Comparison of ENCODE assay signal across 23 cellular contexts in genomic region chr12:128205145-128205544, GRCh38.
DNase-seq lines count a peak whose midpoint lies in the region; ATAC-seq, FAIRE-seq and TF ChIP-seq lines count a peak whose summit lies in the region.
"Had no signal": no experiment of that assay in that cellular context is flagged by ENCODE, and none has a peak within 500 bp of the region (broad histone marks: within the 10 kb centered on the region; RNA-seq: fewer than 3 reads in every experiment).

No MANE protein-coding gene starts in this region.

- H4K5ac ChIP-seq in IMR-90 (ENCODE audit: low read depth, low read length) = no peak overlapping the region

- H3K9me3 ChIP-seq in HepG2 (ENCODE audit: low read length) = peaks cover 36% of the 10 kb centered on the region
- H3K9me3 ChIP-seq in right lobe of liver = no peaks in the 10 kb centered on the region
- H3K9me3 ChIP-seq in IMR-90 (ENCODE audit: control insufficient read depth, insufficient read depth, low read length) = peaks cover 26% of the 10 kb centered on the region

- no peak overlapping the region for H3K23ac ChIP-seq in IMR-90 (ENCODE audit: low read depth, low read length)

- TF ChIP-seq EP300 in HepG2 (IDR thresholded peaks at IDR 0.05; ENCODE audit: low read depth in 2 of 2, low read length in 2 of 2) (no peak), HepG2 (CRISPR knock-in tag; IDR thresholded peaks at IDR 0.05; ENCODE audit: borderline replicate concordance) (no peak)

- H2BK15ac ChIP-seq in IMR-90 (ENCODE audit: low read depth, low read length) = no peak overlapping the region

- H3K18ac ChIP-seq in IMR-90 (ENCODE audit: low read depth, low read length) = no peak overlapping the region

- peak overlapping the region; percentile 2 for H2BK5ac ChIP-seq in IMR-90 (ENCODE audit: low read depth, low read length, poor library complexity, severe bottlenecking)

- no peak for TF ChIP-seq CTCF in HepG2 (CRISPR knock-in tag; IDR thresholded peaks at IDR 0.05)
- TF ChIP-seq CTCF in right lobe of liver (IDR thresholded peaks at IDR 0.05) = no peak
- TF ChIP-seq CTCF in IMR-90 (conservative IDR thresholded peaks at IDR 0.05; ENCODE audit: low read depth, low read length) = no peak
- no peak for TF ChIP-seq CTCF in endothelial cell (IDR thresholded peaks at IDR 0.05; ENCODE audit: unreplicated experiment)

- H3K4me2 ChIP-seq in HepG2 (ENCODE audit: low read depth, low read length) (no peak overlapping the region), IMR-90 (ENCODE audit: low read depth, low read length) (no peak overlapping the region)
- H3K4me2 ChIP-seq: BLaER1, GM23338 had no signal

- no peak overlapping the region for H2BK120ac ChIP-seq in IMR-90 (ENCODE audit: low read depth, low read length)

- no TSS peak for BruUV-seq in HepG2 (replicated peaks; lab: Mats Ljungman, UMichigan)
- no TSS peak for BruUV-seq in IMR-90 (replicated peaks; lab: Mats Ljungman, UMichigan)

- H3K27me3 Mint-ChIP-seq in endothelial cell (ENCODE audit: unreplicated experiment) = peaks cover 2% of the 10 kb centered on the region
- H3K27me3 Mint-ChIP-seq: B cell; CD4-positive, CD25-positive, alpha-beta regulatory T cell had no signal

- no peak overlapping the region for H3K14ac ChIP-seq in IMR-90 (replicated peaks; ENCODE audit: low read depth, low read length)

- H3K27ac Mint-ChIP-seq in endothelial cell (ENCODE audit: unreplicated experiment) = no peak overlapping the region
- H3K27ac Mint-ChIP-seq: B cell; CD4-positive, CD25-positive, alpha-beta regulatory T cell; CD8-positive, alpha-beta T cell; GM23338 had no signal

- H3K79me2 ChIP-seq in HepG2 (ENCODE audit: insufficient read depth, low read length) = no peaks in the 10 kb centered on the region

- H3K79me1 ChIP-seq in IMR-90 (ENCODE audit: low read depth in 1 of 2, low read length in 2 of 2) = no peaks in the 10 kb centered on the region

- H2BK20ac ChIP-seq in IMR-90 (ENCODE audit: low read depth, low read length) = no peak overlapping the region

- no peaks in the 10 kb centered on the region for H3K27me3 ChIP-seq in HepG2 (ENCODE audit: control insufficient read depth in 1 of 2, insufficient read depth in 2 of 2, low read length in 2 of 2)
- H3K27me3 ChIP-seq in right lobe of liver = no peaks in the 10 kb centered on the region
- no peaks in the 10 kb centered on the region for H3K27me3 ChIP-seq in IMR-90 (ENCODE audit: control insufficient read depth, insufficient read depth, low read length)
- H3K27me3 ChIP-seq: BLaER1 had no signal

- H2AK5ac ChIP-seq in IMR-90 (ENCODE audit: low read depth, low read length) = no peak overlapping the region

- H3K4me3 ChIP-seq in HepG2 (replicated peaks in 1 of 3; ENCODE audit: insufficient read depth in 1 of 3, low read depth in 2 of 3, low read length in 3 of 3) (no peak overlapping the region), right lobe of liver (no peak overlapping the region), IMR-90 (ENCODE audit: insufficient read depth, low read depth, low read length) (no peak overlapping the region)
- H3K4me3 ChIP-seq: BLaER1, GM23338 had no signal

- POLR2A ChIA-PET in HepG2 (lab: Yijun Ruan, JAX) = no interaction called here
- POLR2A ChIA-PET in IMR-90 (lab: Charles Lee; ENCODE audit: unreplicated experiment) = no interaction called here

- H3K9ac ChIP-seq in HepG2 (ENCODE audit: insufficient read depth, low read depth, low read length) = no peak overlapping the region
- no peak overlapping the region for H3K9ac ChIP-seq in IMR-90 (ENCODE audit: low read depth, low read length)
- H3K9ac ChIP-seq: BLaER1 had no signal

- dilution Hi-C loops in IMR-90 (cut with HindIII; ENCODE audit: low sequenced_read_pairs, unreplicated experiment) = no loop called here

- no peak overlapping the region for H3K56ac ChIP-seq in IMR-90 (ENCODE audit: extremely low read depth, insufficient read depth, low read length)

- H3K36me3 Mint-ChIP-seq in endothelial cell (ENCODE audit: low read depth, unreplicated experiment) = no peaks in the 10 kb centered on the region
- H3K36me3 Mint-ChIP-seq: CD4-positive, CD25-positive, alpha-beta regulatory T cell; CD8-positive, alpha-beta T cell had no signal

- H3K9me1 ChIP-seq in IMR-90 (ENCODE audit: insufficient read depth, low read length) = no peaks in the 10 kb centered on the region

- CTCF ChIA-PET in HepG2 (lab: Yijun Ruan, JAX; ENCODE audit: low intra/inter-chr PET ratio, low total read pairs) (no interaction called here), IMR-90 (lab: Yijun Ruan, JAX) (no interaction called here)

- no peak for DNase-seq in HepG2 (ENCODE audit: low spot score)
- no peak for DNase-seq in right lobe of liver
- no peak for DNase-seq in IMR-90
- DNase-seq in islet precursor cell = peak; percentile 7
- DNase-seq in iPS-NIHi7 (ENCODE audit: extremely low spot score) = no peak
- no peak for DNase-seq in endothelial cell (ENCODE audit: low spot score)
- DNase-seq in NOMO-1 (lab: John Stamatoyannopoulos, UW; ENCODE audit: unreplicated experiment in 2 of 2) = no peak
- DNase-seq: Caco-2; CD4-positive, CD25-positive, alpha-beta regulatory T cell; CD8-positive, alpha-beta T cell; DMS153; DND-41; HCEC 1CT had no signal

- no peak for FAIRE-seq in HepG2 (lab: Jason Lieb, UNC)
- FAIRE-seq: A204.1, G401.6, GM19239, H54 had no signal

- intact Hi-C loops in HepG2 (cut with micrococcal nuclease; ENCODE audit: unreplicated experiment) = no loop called here
- intact Hi-C loops in right lobe of liver (cut with DNase I) = no loop called here
- intact Hi-C loops in IMR-90 (cut with micrococcal nuclease) = no loop called here

- H3K9me3 Mint-ChIP-seq in endothelial cell (ENCODE audit: unreplicated experiment) = peaks cover 4% of the 10 kb centered on the region

- H3K36me3 ChIP-seq in HepG2 (replicated peaks in 1 of 2; ENCODE audit: control insufficient read depth in 1 of 2, insufficient read depth in 2 of 2, low read length in 2 of 2) = no peaks in the 10 kb centered on the region
- no peaks in the 10 kb centered on the region for H3K36me3 ChIP-seq in right lobe of liver
- H3K36me3 ChIP-seq in IMR-90 (ENCODE audit: control insufficient read depth, insufficient read depth, low read length) = no peaks in the 10 kb centered on the region
- H3K36me3 ChIP-seq: BLaER1 had no signal

- H3K4ac ChIP-seq in IMR-90 (ENCODE audit: low read depth, low read length) = no peak overlapping the region

- no peak overlapping the region for H4K8ac ChIP-seq in IMR-90 (ENCODE audit: low read depth in 2 of 2, low read length in 2 of 2)

- no peak overlapping the region for H2AK9ac ChIP-seq in IMR-90 (replicated peaks; ENCODE audit: low read depth, low read length, poor library complexity)

- H3K4me3 Mint-ChIP-seq in endothelial cell (ENCODE audit: unreplicated experiment) = no peak overlapping the region
- H3K4me3 Mint-ChIP-seq: B cell; CD4-positive, CD25-positive, alpha-beta regulatory T cell; CD8-positive, alpha-beta T cell; GM23338 had no signal

- H3K4me1 ChIP-seq in HepG2 (ENCODE audit: insufficient read depth, low read length) (no peaks in the 10 kb centered on the region), right lobe of liver (no peaks in the 10 kb centered on the region), IMR-90 (ENCODE audit: control insufficient read depth, insufficient read depth, low read length) (no peaks in the 10 kb centered on the region)
- H3K4me1 ChIP-seq: Caco-2 had no signal

- WGBS in HepG2 (ENCODE audit: low lambda C conversion rate) = 10% methylated on average over 3 of the region's 3 CpGs
- WGBS in right lobe of liver (ENCODE audit: insufficient coverage, low coverage, low lambda C conversion rate, missing lambda C conversion rate) = 55% methylated on average over 3 of the region's 3 CpGs
- WGBS in IMR-90 (ENCODE audit: extremely low coverage in 2 of 2, insufficient read length in 1 of 2), 2 experiments = 46% methylated on average over 3 of the region's 3 CpGs; no CpG with 5 or more reads in 1 of the 2 experiments

- in situ Hi-C loops in HepG2 (cut with HindIII; ENCODE audit: extremely low pct_ligation_motif_present, low pct_unique_long_range_greater_than_20kb) = no loop called here
- in situ Hi-C loops in IMR-90 (cut with MboI; ENCODE audit: low sequenced_read_pairs) = no loop called here

- no peak overlapping the region for H2AFZ ChIP-seq in HepG2 (ENCODE audit: low read length)
- H2AFZ ChIP-seq in IMR-90 (replicated peaks; ENCODE audit: low read length, poor library complexity) = no peak overlapping the region
- H2AFZ ChIP-seq: GM23338 had no signal

- ATAC-seq in HepG2 = no peak
- ATAC-seq in right lobe of liver = no peak
- no peak for ATAC-seq in IMR-90 (ENCODE audit: low read depth)
- no peak for ATAC-seq in HG02981 (IDR thresholded peaks at IDR 0.05; ENCODE audit: unreplicated experiment)
- ATAC-seq: CD8-positive, alpha-beta T cell; GM23338 had no signal

- TF ChIP-seq POLR2A in HepG2 (IDR thresholded peaks at IDR 0.05; ENCODE audit: insufficient read depth in 1 of 2, low read depth in 2 of 2, low read length in 2 of 2) (no peak), right lobe of liver (IDR thresholded peaks at IDR 0.05) (no peak), IMR-90 (IDR thresholded peaks at IDR 0.05; ENCODE audit: low read depth, low read length) (no peak)

- H4K91ac ChIP-seq in IMR-90 (ENCODE audit: insufficient read depth, low read depth, low read length) = no peak overlapping the region

- no peaks in the 10 kb centered on the region for H3K4me1 Mint-ChIP-seq in endothelial cell (ENCODE audit: unreplicated experiment)
- H3K4me1 Mint-ChIP-seq: B cell; CD4-positive, CD25-positive, alpha-beta regulatory T cell; GM23338 had no signal

- H3K27ac ChIP-seq in HepG2 (ENCODE audit: extremely low read length, insufficient read depth, low read length) (no peak overlapping the region), right lobe of liver (no peak overlapping the region), IMR-90 (ENCODE audit: insufficient read depth, low read length) (no peak overlapping the region)
- H3K27ac ChIP-seq: 22Rv1, BLaER1, C4-2B had no signal

- H4K20me1 ChIP-seq in HepG2 (ENCODE audit: insufficient read depth, low read length) (no peaks in the 10 kb centered on the region), IMR-90 (ENCODE audit: insufficient read depth, low read length) (no peaks in the 10 kb centered on the region)
- H4K20me1 ChIP-seq: BLaER1 had no signal

- TF ChIP-seq RAD21 in HepG2 (CRISPR knock-in tag; IDR thresholded peaks at IDR 0.05) (no peak), IMR-90 (IDR thresholded peaks at IDR 0.05; ENCODE audit: low read length) (no peak)

TF ChIP-seq in IMR-90, 13 proteins besides CTCF, POLR2A, EP300 and RAD21 (continues in another document):
- TF ChIP-seq NFE2L2 (IDR thresholded peaks at IDR 0.05; ENCODE audit: low read depth, low read length) = no peak
- TF ChIP-seq ELK1 (IDR thresholded peaks at IDR 0.05; ENCODE audit: borderline replicate concordance, low read depth, low read length) = no peak
- no peak for TF ChIP-seq SMC3 (IDR thresholded peaks at IDR 0.05; ENCODE audit: low read depth, low read length)
